In genomic region chr15:51348688-51349087, GRCh38 we compare ENCODE assay signal across 9 cellular contexts. TPM values are rescaled to one million over a fixed set of nuclear protein-coding genes. Genes with fewer than 3 reads are reported as not detected.
DNase-seq lines count a peak whose midpoint lies in the region; ATAC-seq and TF ChIP-seq lines count a peak whose summit lies in the region.
"Had no signal": no experiment of that assay in that cellular context is flagged by ENCODE, and none has a peak within 500 bp of the region (broad histone marks: within the 10 kb centered on the region; RNA-seq: fewer than 3 reads in every experiment).

No MANE protein-coding gene starts in this region.

- no peak overlapping the region for H3K4me3 ChIP-seq in lower lobe of right lung

- no peaks in the 10 kb centered on the region for H3K9me3 ChIP-seq in lower lobe of right lung

- peaks cover 14% of the 10 kb centered on the region for H3K4me1 ChIP-seq in lower lobe of right lung

- H3K27ac ChIP-seq in lower lobe of right lung = no peak overlapping the region

- no peaks in the 10 kb centered on the region for H3K36me3 ChIP-seq in lower lobe of right lung

- TF ChIP-seq CTCF in GM13977 (IDR thresholded peaks at IDR 0.05; ENCODE audit: extremely low read depth, insufficient read depth, missing control alignments) = no peak
- no peak for TF ChIP-seq CTCF in lower lobe of right lung (IDR thresholded peaks at IDR 0.05)

- intact Hi-C loops in lower lobe of right lung (cut with DNase I) = no loop called here

- H3K27me3 ChIP-seq in lower lobe of right lung (ENCODE audit: low read depth) = no peaks in the 10 kb centered on the region

- DNase-seq in GM13977 (ENCODE audit: low spot score) (peak; percentile 76), fibroblast of gingiva (ENCODE audit: low read depth) (peak; percentile 40), AG20443 (ENCODE audit: low spot score) (no peak), lower lobe of right lung (no peak), SHP77 treated with DMSO at 0.1 percent for 48 hours (lab: John Stamatoyannopoulos, UW) (no peak), amniotic stem cell (lab: John Stamatoyannopoulos, UW) (no peak)
- DNase-seq: activated CD8-positive, alpha-beta memory T cell treated with anti-CD3 and anti-CD28 coated beads, Interleukin-2, amount 50 U/mL, for 48 hours had no signal

- ATAC-seq in GM21360 (IDR thresholded peaks at IDR 0.05; ENCODE audit: unreplicated experiment) (peak; percentile 87), HG03135 (IDR thresholded peaks at IDR 0.05; ENCODE audit: unreplicated experiment) (peak; percentile 92), lower lobe of right lung (no peak)

- in situ Hi-C loops in GM13977 (cut with MboI; ENCODE audit: low pct_unique_long_range_greater_than_20kb, low sequenced_read_pairs, unreplicated experiment) = no loop called here

RNA-seq across cellular contexts. Expression of gene GLDN, which starts 7.2 kb away (rescaled TPM):
- total RNA-seq in lower lobe of right lung = 34.5 TPM

RNA-seq across cellular contexts. Expression of gene CYP19A1, which starts 10.3 kb away (rescaled TPM):
- 0.95 TPM for total RNA-seq in lower lobe of right lung

Comparison
In these comparisons a context has a peak if more than half of its experiments do, and no peak if none do; other contexts are left out.
1. DNase-seq: peak in GM13977 (single experiment) and fibroblast of gingiva (single experiment); none in AG20443 (single experiment), lower lobe of right lung (single experiment), SHP77 treated with DMSO at 0.1 percent for 48 hours (single experiment) and amniotic stem cell (single experiment).
2. ATAC-seq: peak in GM21360 (single experiment) and HG03135 (single experiment); none in lower lobe of right lung (0 of 2).